Comparison of ENCODE assay signal across 1 cellular context in the genomic region with DNA sequence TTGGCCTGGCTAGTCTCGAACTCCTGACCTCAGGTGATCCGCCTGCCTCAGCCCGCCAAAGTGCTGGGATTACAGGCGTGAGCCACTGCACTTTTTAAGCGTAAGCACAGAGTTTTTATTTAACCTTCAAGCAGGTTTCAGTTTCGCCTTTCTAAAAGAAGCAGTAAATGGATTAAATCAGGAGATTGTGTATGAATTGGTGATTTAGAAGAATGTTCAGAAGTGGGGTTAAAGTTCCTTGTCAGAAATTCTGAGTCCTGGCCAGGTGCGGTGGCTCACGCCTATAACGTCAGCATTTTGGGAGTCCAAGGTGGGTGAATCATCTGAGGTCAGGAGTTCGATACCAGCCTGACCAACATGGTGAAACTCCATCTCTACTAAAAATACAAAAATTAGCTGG.
TF ChIP-seq lines count a peak whose summit lies in the region.

No MANE protein-coding gene starts in this region.

TF ChIP-seq in GM23338, 12 proteins besides CTCF, POLR2A, EP300 and RAD21 (continued from another document):
- TF ChIP-seq ZNF462 (CRISPR knock-in tag; IDR thresholded peaks at IDR 0.05): no peak
- TF ChIP-seq ZNF114 (CRISPR knock-in tag; IDR thresholded peaks at IDR 0.05): no peak
- no peak for TF ChIP-seq REST (IDR thresholded peaks at IDR 0.05; ENCODE audit: unreplicated experiment)
- TF ChIP-seq JUNB (IDR thresholded peaks at IDR 0.05; ENCODE audit: unreplicated experiment): no peak
- TF ChIP-seq, protein P1, sequence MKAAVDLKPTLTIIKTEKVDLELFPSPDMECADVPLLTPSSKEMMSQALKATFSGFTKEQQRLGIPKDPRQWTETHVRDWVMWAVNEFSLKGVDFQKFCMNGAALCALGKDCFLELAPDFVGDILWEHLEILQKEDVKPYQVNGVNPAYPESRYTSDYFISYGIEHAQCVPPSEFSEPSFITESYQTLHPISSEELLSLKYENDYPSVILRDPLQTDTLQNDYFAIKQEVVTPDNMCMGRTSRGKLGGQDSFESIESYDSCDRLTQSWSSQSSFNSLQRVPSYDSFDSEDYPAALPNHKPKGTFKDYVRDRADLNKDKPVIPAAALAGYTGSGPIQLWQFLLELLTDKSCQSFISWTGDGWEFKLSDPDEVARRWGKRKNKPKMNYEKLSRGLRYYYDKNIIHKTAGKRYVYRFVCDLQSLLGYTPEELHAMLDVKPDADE (IDR thresholded peaks at IDR 0.05): no peak
- TF ChIP-seq POLR2AphosphoS5 (IDR thresholded peaks at IDR 0.05; ENCODE audit: low read depth): no peak
- no peak for TF ChIP-seq STAT1 (IDR thresholded peaks at IDR 0.05; ENCODE audit: unreplicated experiment)
- no peak for TF ChIP-seq ZNF331 (CRISPR knock-in tag; IDR thresholded peaks at IDR 0.05; ENCODE audit: low read depth)
